In the genomic region with DNA sequence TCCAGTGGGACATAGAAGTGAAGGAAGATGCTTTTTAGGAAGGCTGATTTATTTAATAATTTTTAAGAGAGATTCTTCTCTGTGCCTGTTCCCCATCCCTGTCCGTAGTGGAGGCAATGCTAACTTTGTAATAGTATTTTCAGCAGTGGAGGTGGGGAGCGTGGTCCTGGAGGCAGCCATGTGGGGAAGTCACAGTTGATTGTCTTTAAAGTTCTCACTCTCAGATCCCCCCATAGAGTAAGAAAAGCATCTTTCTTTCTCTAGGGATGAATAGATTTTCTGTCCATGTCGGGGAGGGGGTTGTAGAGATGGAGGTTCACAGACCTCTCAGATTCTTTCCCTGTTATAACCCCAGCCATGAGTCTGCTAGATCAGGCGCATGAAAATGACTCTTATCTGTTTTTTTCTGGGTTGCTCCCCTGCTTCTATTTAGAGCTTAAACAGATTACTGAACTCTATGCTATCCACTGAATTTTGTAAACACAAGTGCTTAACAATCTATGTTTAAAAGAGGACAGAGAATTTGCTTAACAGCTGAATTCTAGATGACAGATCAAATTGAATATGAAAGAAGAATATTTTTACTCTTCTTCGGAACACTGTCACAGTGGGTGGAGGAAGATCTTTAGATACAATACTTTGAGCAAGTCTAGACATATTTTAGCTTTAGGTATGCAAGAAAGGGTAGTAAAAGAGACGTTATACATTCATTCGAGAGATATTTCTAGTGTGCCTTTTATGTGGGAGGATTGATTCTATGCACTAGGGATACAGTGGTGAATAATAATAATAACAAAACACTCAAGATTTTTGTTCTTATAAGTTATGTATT, we compare ENCODE assay signal across 1 cellular context.
TF ChIP-seq lines count a peak whose summit lies in the region.

No MANE protein-coding gene starts in this region.

TF ChIP-seq in IMR-90, 13 proteins besides CTCF, POLR2A, EP300 and RAD21:
- no peak for TF ChIP-seq NFE2L2 (IDR thresholded peaks at IDR 0.05; ENCODE audit: low read depth, low read length)
- no peak for TF ChIP-seq CEBPB (IDR thresholded peaks at IDR 0.05; ENCODE audit: low read depth, low read length)
- no peak for TF ChIP-seq SMC3 (IDR thresholded peaks at IDR 0.05; ENCODE audit: low read depth, low read length)
- no peak for TF ChIP-seq BHLHE40 (IDR thresholded peaks at IDR 0.05; ENCODE audit: low read depth, low read length)
- no peak for TF ChIP-seq MAFK (IDR thresholded peaks at IDR 0.05; ENCODE audit: low read depth, low read length)
- no peak for TF ChIP-seq MXI1 (IDR thresholded peaks at IDR 0.05; ENCODE audit: borderline replicate concordance, low read depth, low read length)
- TF ChIP-seq FOS (IDR thresholded peaks at IDR 0.05; ENCODE audit: low read depth, low read length), result no peak
- TF ChIP-seq CHD1 (IDR thresholded peaks at IDR 0.05; ENCODE audit: low read depth, low read length), result no peak
- TF ChIP-seq, protein P1, sequence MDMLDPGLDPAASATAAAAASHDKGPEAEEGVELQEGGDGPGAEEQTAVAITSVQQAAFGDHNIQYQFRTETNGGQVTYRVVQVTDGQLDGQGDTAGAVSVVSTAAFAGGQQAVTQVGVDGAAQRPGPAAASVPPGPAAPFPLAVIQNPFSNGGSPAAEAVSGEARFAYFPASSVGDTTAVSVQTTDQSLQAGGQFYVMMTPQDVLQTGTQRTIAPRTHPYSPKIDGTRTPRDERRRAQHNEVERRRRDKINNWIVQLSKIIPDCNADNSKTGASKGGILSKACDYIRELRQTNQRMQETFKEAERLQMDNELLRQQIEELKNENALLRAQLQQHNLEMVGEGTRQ (IDR thresholded peaks at IDR 0.05; ENCODE audit: low read depth, low read length), result no peak
- TF ChIP-seq, protein P2, sequence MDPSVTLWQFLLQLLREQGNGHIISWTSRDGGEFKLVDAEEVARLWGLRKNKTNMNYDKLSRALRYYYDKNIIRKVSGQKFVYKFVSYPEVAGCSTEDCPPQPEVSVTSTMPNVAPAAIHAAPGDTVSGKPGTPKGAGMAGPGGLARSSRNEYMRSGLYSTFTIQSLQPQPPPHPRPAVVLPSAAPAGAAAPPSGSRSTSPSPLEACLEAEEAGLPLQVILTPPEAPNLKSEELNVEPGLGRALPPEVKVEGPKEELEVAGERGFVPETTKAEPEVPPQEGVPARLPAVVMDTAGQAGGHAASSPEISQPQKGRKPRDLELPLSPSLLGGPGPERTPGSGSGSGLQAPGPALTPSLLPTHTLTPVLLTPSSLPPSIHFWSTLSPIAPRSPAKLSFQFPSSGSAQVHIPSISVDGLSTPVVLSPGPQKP (IDR thresholded peaks at IDR 0.05; ENCODE audit: borderline replicate concordance, low read depth, low read length), result no peak
- TF ChIP-seq MAZ (IDR thresholded peaks at IDR 0.05; ENCODE audit: borderline replicate concordance, low read depth, low read length), result no peak
- no peak for TF ChIP-seq RCOR1 (IDR thresholded peaks at IDR 0.05; ENCODE audit: insufficient replicate concordance, low read length)
- TF ChIP-seq RFX5 (IDR thresholded peaks at IDR 0.05; ENCODE audit: low read depth, low read length), result no peak
TF ChIP-seq in IMR-90: peak in this region for 0.
